Comparison of ENCODE assay signal across 9 cellular contexts in genomic region chr17:77515227-77515626, GRCh38.
"Had no signal": no experiment of that assay in that cellular context is flagged by ENCODE, and none has a peak within 500 bp of the region (broad histone marks: within the 10 kb centered on the region; RNA-seq: fewer than 3 reads in every experiment).

No MANE protein-coding gene starts in this region.

- DNase-seq: GM23248, GOT3, H7, HFFc6, KG1 had no signal

- H3K4me1 ChIP-seq: HAP-1 had no signal

- ATAC-seq: HCT116 had no signal

- H3K4me3 Mint-ChIP-seq: HFFc6, IgD-negative memory B cell had no signal

- H3K27ac Mint-ChIP-seq: HFFc6 had no signal

- H3K36me3 ChIP-seq: HAP-1 had no signal

- H3K36me3 Mint-ChIP-seq: IgD-negative memory B cell had no signal

- H3K9ac ChIP-seq: GM23248 had no signal

- H3K4me3 ChIP-seq: GM23248, HAP-1 had no signal

- H2AFZ ChIP-seq: GM23248 had no signal

- H3K4me1 Mint-ChIP-seq: IgD-negative memory B cell had no signal

- H3K27ac ChIP-seq: GM23248, HL-60 had no signal

- H3K27me3 Mint-ChIP-seq: IgD-negative memory B cell had no signal
